38 cellular contexts compared by ENCODE assay signal in the genomic region with DNA sequence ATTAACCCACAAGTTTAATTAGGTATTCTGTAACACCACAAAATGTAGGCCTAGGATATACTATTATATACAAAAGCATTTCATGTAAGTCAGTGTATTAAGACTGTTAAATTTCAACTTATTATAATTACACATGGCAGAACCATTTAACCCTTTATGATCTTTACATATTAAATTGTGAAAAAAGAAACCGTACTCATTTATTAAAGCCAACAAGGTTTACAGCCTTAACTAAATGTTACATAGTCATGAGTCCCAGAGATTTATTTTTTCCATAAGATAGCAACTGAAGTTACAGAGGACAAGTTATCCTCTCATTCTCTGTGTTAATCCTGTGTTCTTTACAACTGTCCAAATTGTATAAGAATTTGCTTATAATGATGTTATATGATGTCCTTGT.
"Had no signal": no experiment of that assay in that cellular context is flagged by ENCODE, and none has a peak within 500 bp of the region (broad histone marks: within the 10 kb centered on the region; RNA-seq: fewer than 3 reads in every experiment).

No MANE protein-coding gene starts in this region.

- DNase-seq: activated B cell treated with CpG ODN at 0.5 μM for 24 hours; activated CD4-positive, alpha-beta memory T cell treated with anti-CD3 and anti-CD28 coated beads for 36 hours; activated CD4-positive, alpha-beta T cell treated with anti-CD3 and anti-CD28 coated beads for 36 hours; activated CD4-positive, alpha-beta T cell treated with anti-CD3 and anti-CD28 coated beads, Interleukin-2, amount 10 ng/mL, durations not matched to agents 24 days and 14 days; activated CD8-positive, alpha-beta memory T cell treated with anti-CD3 and anti-CD28 coated beads, Interleukin-2, amount 10 ng/mL, durations not matched to agents 7 days and 5 days; activated CD8-positive, alpha-beta memory T cell treated with anti-CD3 and anti-CD28 coated beads, Interleukin-2, amount 50 U/mL, for 4 hours; activated CD8-positive, alpha-beta T cell treated with anti-CD3 and anti-CD28 coated beads, Interleukin-2, amount 10 ng/mL, durations not matched to agents 7 days and 5 days; activated effector memory CD4-positive, alpha-beta T cell treated with anti-CD3 and anti-CD28 coated beads, Interleukin-2, amount 50 U/mL, for 16 hours; activated naive CD4-positive, alpha-beta T cell treated with anti-CD3 and anti-CD28 coated beads for 36 hours; activated naive CD8-positive, alpha-beta T cell treated with anti-CD3 and anti-CD28 coated beads for 36 hours; activated naive CD8-positive, alpha-beta T cell treated with anti-CD3 and anti-CD28 coated beads, Interleukin-2, amount 50 U/mL, for 24 hours; activated T-cell treated with anti-CD3 and anti-CD28 coated beads, Interleukin-2, amount 50 U/mL, for 1 hour; activated T-cell treated with anti-CD3 and anti-CD28 coated beads, Interleukin-2, amount 50 U/mL, for 48 hours; adrenal gland; amygdala; aorta; body of pancreas; central memory CD4-positive, alpha-beta T cell; effector CD4-positive, alpha-beta T cell; effector memory CD8-positive, alpha-beta T cell; erythroblast; foreskin keratinocyte; gastrocnemius medialis; glutamatergic neuron; heart left ventricle; T-cell; T-helper 17 cell; T1000; WERI-Rb-1 had no signal

- H3K27me3 Mint-ChIP-seq: activated B cell treated with CpG ODN at 0.5 μM for 24 hours; activated CD4-positive, alpha-beta memory T cell treated with anti-CD3 and anti-CD28 coated beads for 36 hours; activated CD4-positive, alpha-beta T cell treated with anti-CD3 and anti-CD28 coated beads for 36 hours; activated CD4-positive, alpha-beta T cell treated with anti-CD3 and anti-CD28 coated beads, Interleukin-2, amount 10 ng/mL, durations not matched to agents 24 days and 14 days; activated CD8-positive, alpha-beta memory T cell treated with anti-CD3 and anti-CD28 coated beads, Interleukin-2, amount 10 ng/mL, durations not matched to agents 7 days and 5 days; activated naive CD4-positive, alpha-beta T cell treated with anti-CD3 and anti-CD28 coated beads, Interleukin-2, amount 50 U/mL, for 24 hours; activated naive CD8-positive, alpha-beta T cell treated with anti-CD3 and anti-CD28 coated beads for 36 hours; activated naive CD8-positive, alpha-beta T cell treated with anti-CD3 and anti-CD28 coated beads, Interleukin-2, amount 50 U/mL, for 24 hours; dendritic cell treated with granulocyte-macrophage colony-stimulating factor and Interleukin-4, amounts not matched to agents 40 ng/mL and 50 ng/mL, for 4 days; effector memory CD8-positive, alpha-beta T cell; T-cell; T-helper 17 cell had no signal

- H3K9me3 ChIP-seq: adrenal gland, body of pancreas, breast epithelium, esophagus muscularis mucosa, gastrocnemius medialis, heart left ventricle had no signal

- H3K36me3 Mint-ChIP-seq: activated CD4-positive, alpha-beta memory T cell treated with anti-CD3 and anti-CD28 coated beads for 36 hours; activated CD8-positive, alpha-beta memory T cell treated with anti-CD3 and anti-CD28 coated beads, Interleukin-2, amount 10 ng/mL, durations not matched to agents 7 days and 5 days; activated naive CD4-positive, alpha-beta T cell treated with anti-CD3 and anti-CD28 coated beads, Interleukin-2, amount 50 U/mL, for 24 hours; activated naive CD8-positive, alpha-beta T cell treated with anti-CD3 and anti-CD28 coated beads for 36 hours; T-cell had no signal

- H3K27ac Mint-ChIP-seq: activated B cell treated with CpG ODN at 0.5 μM for 24 hours; activated CD4-positive, alpha-beta memory T cell treated with anti-CD3 and anti-CD28 coated beads for 36 hours; activated CD4-positive, alpha-beta T cell treated with anti-CD3 and anti-CD28 coated beads for 36 hours; activated CD4-positive, alpha-beta T cell treated with anti-CD3 and anti-CD28 coated beads, Interleukin-2, amount 10 ng/mL, durations not matched to agents 24 days and 14 days; activated CD8-positive, alpha-beta memory T cell treated with anti-CD3 and anti-CD28 coated beads, Interleukin-2, amount 10 ng/mL, durations not matched to agents 7 days and 5 days; activated CD8-positive, alpha-beta T cell treated with anti-CD3 and anti-CD28 coated beads, Interleukin-2, amount 10 ng/mL, durations not matched to agents 7 days and 5 days; activated naive CD4-positive, alpha-beta T cell treated with anti-CD3 and anti-CD28 coated beads for 36 hours; activated naive CD4-positive, alpha-beta T cell treated with anti-CD3 and anti-CD28 coated beads, Interleukin-2, amount 50 U/mL, for 24 hours; activated naive CD8-positive, alpha-beta T cell treated with anti-CD3 and anti-CD28 coated beads for 36 hours; activated naive CD8-positive, alpha-beta T cell treated with anti-CD3 and anti-CD28 coated beads, Interleukin-2, amount 50 U/mL, for 24 hours; activated T-helper 1 cell treated with anti-CD3 and anti-CD28 coated beads, Interleukin-12 subunit alpha, Interleukin-12 subunit beta, Interleukin-2, Interleukin-4 antibody, amounts not matched to agents 30 ng/mL and 10 ng/mL and 1 ng/mL, durations not matched to agents 14 hours and 24 hours and 36 hours; activated T-helper 2 cell treated with anti-CD3 and anti-CD28 coated beads, Interferon-gamma antibody, Interleukin-2, Interleukin-4, amounts not matched to agents 10 μg/mL and 5 μg/mL and 100 μg/mL, durations not matched to agents 14 hours and 24 hours and 36 hours; dendritic cell treated with granulocyte-macrophage colony-stimulating factor and Interleukin-4, amounts not matched to agents 40 ng/mL and 50 ng/mL, for 4 days; effector memory CD8-positive, alpha-beta T cell; T-cell; T-helper 17 cell; T-helper 2 cell treated with Interferon-gamma antibody and Interleukin-4, amounts not matched to agents 5 μg/mL and 100 μg/mL, for 36 hours had no signal

- H3K36me3 ChIP-seq: adrenal gland, breast epithelium, cardiac muscle cell, esophagus muscularis mucosa, gastrocnemius medialis, heart left ventricle, WERI-Rb-1 had no signal

- H3K4me1 ChIP-seq: adrenal gland, body of pancreas, breast epithelium, foreskin keratinocyte, gastrocnemius medialis, heart left ventricle had no signal

- H3K9me3 Mint-ChIP-seq: activated B cell treated with CpG ODN at 0.5 μM for 24 hours; activated CD4-positive, alpha-beta memory T cell treated with anti-CD3 and anti-CD28 coated beads for 36 hours; activated CD4-positive, alpha-beta T cell treated with anti-CD3 and anti-CD28 coated beads, Interleukin-2, amount 10 ng/mL, durations not matched to agents 24 days and 14 days; activated naive CD4-positive, alpha-beta T cell treated with anti-CD3 and anti-CD28 coated beads for 36 hours; activated naive CD4-positive, alpha-beta T cell treated with anti-CD3 and anti-CD28 coated beads, Interleukin-2, amount 50 U/mL, for 24 hours; activated naive CD8-positive, alpha-beta T cell treated with anti-CD3 and anti-CD28 coated beads for 36 hours; activated naive CD8-positive, alpha-beta T cell treated with anti-CD3 and anti-CD28 coated beads, Interleukin-2, amount 50 U/mL, for 24 hours; activated T-helper 1 cell treated with anti-CD3 and anti-CD28 coated beads, Interleukin-12 subunit alpha, Interleukin-12 subunit beta, Interleukin-2, Interleukin-4 antibody, amounts not matched to agents 30 ng/mL and 10 ng/mL and 1 ng/mL, durations not matched to agents 14 hours and 24 hours and 36 hours; activated T-helper 2 cell treated with anti-CD3 and anti-CD28 coated beads, Interferon-gamma antibody, Interleukin-2, Interleukin-4, amounts not matched to agents 10 μg/mL and 5 μg/mL and 100 μg/mL, durations not matched to agents 14 hours and 24 hours and 36 hours; dendritic cell treated with granulocyte-macrophage colony-stimulating factor and Interleukin-4, amounts not matched to agents 40 ng/mL and 50 ng/mL, for 4 days; effector memory CD8-positive, alpha-beta T cell; T-helper 2 cell treated with Interferon-gamma antibody and Interleukin-4, amounts not matched to agents 5 μg/mL and 100 μg/mL, for 36 hours had no signal

- H3K4me3 ChIP-seq: adrenal gland, body of pancreas, breast epithelium, cardiac muscle cell, coronary artery, esophagus muscularis mucosa, gastrocnemius medialis, heart left ventricle had no signal

- H3K27ac ChIP-seq: adrenal gland, body of pancreas, breast epithelium, cardiac muscle cell, coronary artery, esophagus muscularis mucosa, foreskin keratinocyte, gastrocnemius medialis, heart left ventricle, WERI-Rb-1 had no signal

- H3K27me3 ChIP-seq: adrenal gland, body of pancreas, breast epithelium, cardiac muscle cell, esophagus muscularis mucosa, foreskin keratinocyte, gastrocnemius medialis, heart left ventricle had no signal

- H3K4me3 Mint-ChIP-seq: activated B cell treated with CpG ODN at 0.5 μM for 24 hours; activated CD4-positive, alpha-beta memory T cell treated with anti-CD3 and anti-CD28 coated beads for 36 hours; activated CD4-positive, alpha-beta T cell treated with anti-CD3 and anti-CD28 coated beads for 36 hours; activated CD4-positive, alpha-beta T cell treated with anti-CD3 and anti-CD28 coated beads, Interleukin-2, amount 10 ng/mL, durations not matched to agents 24 days and 14 days; activated CD8-positive, alpha-beta memory T cell treated with anti-CD3 and anti-CD28 coated beads, Interleukin-2, amount 10 ng/mL, durations not matched to agents 7 days and 5 days; activated CD8-positive, alpha-beta T cell treated with anti-CD3 and anti-CD28 coated beads, Interleukin-2, amount 10 ng/mL, durations not matched to agents 7 days and 5 days; activated naive CD4-positive, alpha-beta T cell treated with anti-CD3 and anti-CD28 coated beads for 36 hours; activated naive CD4-positive, alpha-beta T cell treated with anti-CD3 and anti-CD28 coated beads, Interleukin-2, amount 50 U/mL, for 24 hours; activated naive CD8-positive, alpha-beta T cell treated with anti-CD3 and anti-CD28 coated beads for 36 hours; activated naive CD8-positive, alpha-beta T cell treated with anti-CD3 and anti-CD28 coated beads, Interleukin-2, amount 50 U/mL, for 24 hours; activated T-helper 1 cell treated with anti-CD3 and anti-CD28 coated beads, Interleukin-12 subunit alpha, Interleukin-12 subunit beta, Interleukin-2, Interleukin-4 antibody, amounts not matched to agents 30 ng/mL and 10 ng/mL and 1 ng/mL, durations not matched to agents 14 hours and 24 hours and 36 hours; dendritic cell treated with granulocyte-macrophage colony-stimulating factor and Interleukin-4, amounts not matched to agents 40 ng/mL and 50 ng/mL, for 4 days; effector memory CD8-positive, alpha-beta T cell; T-cell; T-helper 17 cell; T-helper 2 cell treated with Interferon-gamma antibody and Interleukin-4, amounts not matched to agents 5 μg/mL and 100 μg/mL, for 36 hours had no signal

- H3K4me1 Mint-ChIP-seq: activated B cell treated with CpG ODN at 0.5 μM for 24 hours; activated CD4-positive, alpha-beta T cell treated with anti-CD3 and anti-CD28 coated beads for 36 hours; activated CD4-positive, alpha-beta T cell treated with anti-CD3 and anti-CD28 coated beads, Interleukin-2, amount 10 ng/mL, durations not matched to agents 24 days and 14 days; activated CD8-positive, alpha-beta memory T cell treated with anti-CD3 and anti-CD28 coated beads, Interleukin-2, amount 10 ng/mL, durations not matched to agents 7 days and 5 days; activated naive CD4-positive, alpha-beta T cell treated with anti-CD3 and anti-CD28 coated beads, Interleukin-2, amount 50 U/mL, for 24 hours; activated naive CD8-positive, alpha-beta T cell treated with anti-CD3 and anti-CD28 coated beads for 36 hours; activated naive CD8-positive, alpha-beta T cell treated with anti-CD3 and anti-CD28 coated beads, Interleukin-2, amount 50 U/mL, for 24 hours; T-cell; T-helper 17 cell had no signal
